2 cellular contexts compared by ENCODE assay signal in the genomic region with DNA sequence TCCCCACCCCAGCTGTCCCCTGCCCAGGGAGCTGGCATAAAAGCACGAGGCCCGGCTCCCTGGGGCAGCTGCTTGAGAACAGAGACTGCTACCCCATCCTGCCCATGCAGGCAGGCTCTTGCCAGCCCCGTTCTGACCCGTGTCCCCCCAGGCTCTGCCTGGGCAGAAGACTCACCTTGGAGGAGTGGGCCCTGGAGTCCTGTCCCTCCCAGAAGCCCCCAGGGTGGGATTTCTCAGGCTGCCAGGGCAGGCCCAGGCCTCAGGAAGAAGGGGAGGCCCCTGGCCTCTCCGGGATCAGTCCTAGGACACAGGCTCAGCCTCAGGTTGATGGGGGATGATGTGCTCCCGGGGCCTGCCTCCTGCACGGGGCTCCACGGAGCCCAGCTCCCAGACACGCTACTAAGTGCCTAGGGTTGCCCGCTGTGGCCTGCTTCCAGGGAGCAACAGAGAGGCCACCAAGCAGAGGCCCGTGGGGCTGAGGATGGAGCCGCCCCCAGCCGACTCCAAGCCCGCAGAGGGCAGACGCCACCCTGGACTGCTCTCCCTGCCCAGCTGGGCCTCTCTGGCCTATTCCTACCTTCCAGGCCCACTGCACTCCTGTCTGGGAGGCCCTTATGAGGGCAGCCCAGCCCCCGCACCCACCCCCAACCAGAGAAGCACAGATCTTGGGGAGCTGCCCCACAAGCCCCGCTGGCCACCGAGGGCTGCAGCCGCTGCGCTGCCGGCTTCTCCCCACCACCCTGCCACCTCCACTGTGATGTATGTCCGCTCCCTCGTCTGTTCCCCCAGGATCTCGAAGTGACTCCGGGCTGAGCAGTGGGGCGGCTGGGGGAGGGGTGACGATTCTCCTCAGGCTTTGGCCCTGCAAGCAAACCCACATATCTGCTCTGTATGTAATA.
TF ChIP-seq lines count a peak whose summit lies in the region.

No MANE protein-coding gene starts in this region.

TF ChIP-seq in A549, 52 proteins besides CTCF, POLR2A, EP300 and RAD21:
- TF ChIP-seq BHLHE40 (IDR thresholded peaks at IDR 0.05; ENCODE audit: low read depth, low read length) (no peak), CHD4 (IDR thresholded peaks at IDR 0.05; ENCODE audit: borderline replicate concordance) (no peak), FOXS1 (CRISPR knock-in tag; IDR thresholded peaks at IDR 0.05) (no peak), NPAS2 (CRISPR knock-in tag; IDR thresholded peaks at IDR 0.05; ENCODE audit: borderline replicate concordance) (no peak), NFE2L2 (conservative IDR thresholded peaks at IDR 0.05; ENCODE audit: low read length) (no peak), ZSCAN20 (CRISPR knock-in tag; IDR thresholded peaks at IDR 0.05) (no peak), RNF2 (IDR thresholded peaks at IDR 0.05; ENCODE audit: borderline replicate concordance, low read depth) (no peak), MAFK (IDR thresholded peaks at IDR 0.05; ENCODE audit: partially characterized antibody) (no peak), SREBF2 (IDR thresholded peaks at IDR 0.05) (no peak)
- TF ChIP-seq, protein P1, sequence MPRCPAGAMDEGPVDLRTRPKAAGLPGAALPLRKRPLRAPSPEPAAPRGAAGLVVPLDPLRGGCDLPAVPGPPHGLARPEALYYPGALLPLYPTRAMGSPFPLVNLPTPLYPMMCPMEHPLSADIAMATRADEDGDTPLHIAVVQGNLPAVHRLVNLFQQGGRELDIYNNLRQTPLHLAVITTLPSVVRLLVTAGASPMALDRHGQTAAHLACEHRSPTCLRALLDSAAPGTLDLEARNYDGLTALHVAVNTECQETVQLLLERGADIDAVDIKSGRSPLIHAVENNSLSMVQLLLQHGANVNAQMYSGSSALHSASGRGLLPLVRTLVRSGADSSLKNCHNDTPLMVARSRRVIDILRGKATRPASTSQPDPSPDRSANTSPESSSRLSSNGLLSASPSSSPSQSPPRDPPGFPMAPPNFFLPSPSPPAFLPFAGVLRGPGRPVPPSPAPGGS (IDR thresholded peaks at IDR 0.05): no peak
- TF ChIP-seq, protein P2, sequence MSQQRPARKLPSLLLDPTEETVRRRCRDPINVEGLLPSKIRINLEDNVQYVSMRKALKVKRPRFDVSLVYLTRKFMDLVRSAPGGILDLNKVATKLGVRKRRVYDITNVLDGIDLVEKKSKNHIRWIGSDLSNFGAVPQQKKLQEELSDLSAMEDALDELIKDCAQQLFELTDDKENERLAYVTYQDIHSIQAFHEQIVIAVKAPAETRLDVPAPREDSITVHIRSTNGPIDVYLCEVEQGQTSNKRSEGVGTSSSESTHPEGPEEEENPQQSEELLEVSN (IDR thresholded peaks at IDR 0.05; ENCODE audit: borderline replicate concordance, low read depth): no peak
TF ChIP-seq in A549: peak in this region for 0.

TF ChIP-seq in HCT116, 20 proteins besides CTCF, POLR2A, EP300 and RAD21:
- TF ChIP-seq CEBPB (IDR thresholded peaks at IDR 0.05; ENCODE audit: low read depth) (no peak), POLR2AphosphoS5 (IDR thresholded peaks at IDR 0.05; ENCODE audit: low read depth, low read length) (peak; percentile 46)
